ENCODE assay signal across 11 cellular contexts in genomic region chr1:89546082-89546889, GRCh38. TPM values are rescaled to one million over a fixed set of nuclear protein-coding genes. Genes with fewer than 3 reads are reported as not detected.
DNase-seq lines count a peak whose midpoint lies in the region; ATAC-seq and TF ChIP-seq lines count a peak whose summit lies in the region.
"Had no signal": no experiment of that assay in that cellular context is flagged by ENCODE, and none has a peak within 500 bp of the region (broad histone marks: within the 10 kb centered on the region; RNA-seq: fewer than 3 reads in every experiment).

No MANE protein-coding gene starts in this region.

- no peak overlapping the region for H3K4me3 Mint-ChIP-seq in activated naive CD4-positive, alpha-beta T cell treated with anti-CD3 and anti-CD28 coated beads for 36 hours
- H3K4me3 Mint-ChIP-seq in activated naive CD4-positive, alpha-beta T cell treated with anti-CD3 and anti-CD28 coated beads, Interleukin-2, amount 10 ng/mL, durations not matched to agents 7 days and 5 days, result no peak overlapping the region
- H3K4me3 Mint-ChIP-seq in T-helper 2 cell treated with Interferon-gamma antibody and Interleukin-4, amounts not matched to agents 5 μg/mL and 100 μg/mL, for 36 hours, result no peak overlapping the region
- H3K4me3 Mint-ChIP-seq in progenitor cell of endocrine pancreas (ENCODE audit: low read depth), result no peak overlapping the region

- no peaks in the 10 kb centered on the region for H3K9me3 Mint-ChIP-seq in activated naive CD4-positive, alpha-beta T cell treated with anti-CD3 and anti-CD28 coated beads for 36 hours
- H3K9me3 Mint-ChIP-seq in activated naive CD4-positive, alpha-beta T cell treated with anti-CD3 and anti-CD28 coated beads, Interleukin-2, amount 10 ng/mL, durations not matched to agents 7 days and 5 days, result peaks cover 2% of the 10 kb centered on the region
- no peaks in the 10 kb centered on the region for H3K9me3 Mint-ChIP-seq in T-helper 2 cell treated with Interferon-gamma antibody and Interleukin-4, amounts not matched to agents 5 μg/mL and 100 μg/mL, for 36 hours
- H3K9me3 Mint-ChIP-seq in progenitor cell of endocrine pancreas (ENCODE audit: low read depth), result no peaks in the 10 kb centered on the region

- TF ChIP-seq CTCF in progenitor cell of endocrine pancreas (IDR thresholded peaks at IDR 0.05; ENCODE audit: unreplicated experiment), result no peak

- peaks cover 0 to 5% (median 0%) of the 10 kb centered on the region in 5 donors for H3K36me3 ChIP-seq in subcutaneous abdominal adipose tissue (ENCODE audit: control insufficient read depth in 5 of 5, insufficient read depth in 5 of 5, low read length in 5 of 5)
- H3K36me3 ChIP-seq: SJSA1 had no signal

- H3K27me3 Mint-ChIP-seq in activated naive CD4-positive, alpha-beta T cell treated with anti-CD3 and anti-CD28 coated beads for 36 hours (ENCODE audit: low read depth), result no peaks in the 10 kb centered on the region
- no peaks in the 10 kb centered on the region for H3K27me3 Mint-ChIP-seq in activated naive CD4-positive, alpha-beta T cell treated with anti-CD3 and anti-CD28 coated beads, Interleukin-2, amount 10 ng/mL, durations not matched to agents 7 days and 5 days
- no peaks in the 10 kb centered on the region for H3K27me3 Mint-ChIP-seq in T-helper 2 cell treated with Interferon-gamma antibody and Interleukin-4, amounts not matched to agents 5 μg/mL and 100 μg/mL, for 36 hours (ENCODE audit: low read depth)
- H3K27me3 Mint-ChIP-seq in progenitor cell of endocrine pancreas, result no peaks in the 10 kb centered on the region

- no peak overlapping the region for H3K9ac ChIP-seq in subcutaneous abdominal adipose tissue (ENCODE audit: low read length in 5 of 5)

- CTCF ChIA-PET in activated naive CD4-positive, alpha-beta T cell treated with anti-CD3 and anti-CD28 coated beads for 36 hours (lab: Charles Lee), result interaction anchor here (0.6 to 1.4 kb wide), 9 partner anchors 19 to 175 kb away, joined by 3 to 5 read pairs (median 3); no protein-coding TSS in a partner anchor
- CTCF ChIA-PET in activated naive CD4-positive, alpha-beta T cell treated with anti-CD3 and anti-CD28 coated beads, Interleukin-2, amount 10 ng/mL, durations not matched to agents 7 days and 5 days (lab: Charles Lee), result no interaction called here

- H3K27me3 ChIP-seq in subcutaneous abdominal adipose tissue (ENCODE audit: control insufficient read depth in 5 of 5, insufficient read depth in 4 of 5, low read length in 5 of 5), result no peaks in the 10 kb centered on the region
- H3K27me3 ChIP-seq: SJSA1 had no signal

- no peak overlapping the region for H3K4me3 ChIP-seq in subcutaneous abdominal adipose tissue (ENCODE audit: low read depth in 1 of 5, low read length in 5 of 5)
- H3K4me3 ChIP-seq: SJSA1 had no signal

- peak overlapping the region; percentile 95 for H3K27ac Mint-ChIP-seq in activated naive CD4-positive, alpha-beta T cell treated with anti-CD3 and anti-CD28 coated beads for 36 hours
- H3K27ac Mint-ChIP-seq in activated naive CD4-positive, alpha-beta T cell treated with anti-CD3 and anti-CD28 coated beads, Interleukin-2, amount 10 ng/mL, durations not matched to agents 7 days and 5 days, result no peak overlapping the region
- peak overlapping the region; percentile 46 for H3K27ac Mint-ChIP-seq in T-helper 2 cell treated with Interferon-gamma antibody and Interleukin-4, amounts not matched to agents 5 μg/mL and 100 μg/mL, for 36 hours
- no peak overlapping the region for H3K27ac Mint-ChIP-seq in progenitor cell of endocrine pancreas

- intact Hi-C loops in activated naive CD4-positive, alpha-beta T cell treated with anti-CD3 and anti-CD28 coated beads for 36 hours (cut with micrococcal nuclease), result loop anchor here (2.0 to 5.0 kb wide), 4 partner anchors 274 to 499 kb away; partner anchors contain the start of gene GBP5

- H3K4me1 ChIP-seq in subcutaneous abdominal adipose tissue (ENCODE audit: control insufficient read depth in 5 of 5, insufficient read depth in 5 of 5, low read length in 5 of 5), result peaks cover 1 to 52% (median 33%) of the 10 kb centered on the region in 5 donors

- H3K4me1 Mint-ChIP-seq in activated naive CD4-positive, alpha-beta T cell treated with anti-CD3 and anti-CD28 coated beads for 36 hours (ENCODE audit: low read depth), result peaks cover 85% of the 10 kb centered on the region
- peaks cover 29% of the 10 kb centered on the region for H3K4me1 Mint-ChIP-seq in activated naive CD4-positive, alpha-beta T cell treated with anti-CD3 and anti-CD28 coated beads, Interleukin-2, amount 10 ng/mL, durations not matched to agents 7 days and 5 days
- peaks cover 52% of the 10 kb centered on the region for H3K4me1 Mint-ChIP-seq in T-helper 2 cell treated with Interferon-gamma antibody and Interleukin-4, amounts not matched to agents 5 μg/mL and 100 μg/mL, for 36 hours (ENCODE audit: low read depth)
- no peaks in the 10 kb centered on the region for H3K4me1 Mint-ChIP-seq in progenitor cell of endocrine pancreas (ENCODE audit: low read depth)

- ATAC-seq in HG03565 (IDR thresholded peaks at IDR 0.05; ENCODE audit: unreplicated experiment), result no peak
- no peak for ATAC-seq in GM21723 (IDR thresholded peaks at IDR 0.05; ENCODE audit: unreplicated experiment)

- peak overlapping the region; percentile 81 for H3K27ac ChIP-seq in subcutaneous abdominal adipose tissue (ENCODE audit: low read depth, low read length)
- H3K27ac ChIP-seq: C4-2B had no signal

- peak; percentile 47 for DNase-seq in activated naive CD4-positive, alpha-beta T cell treated with anti-CD3 and anti-CD28 coated beads for 36 hours
- DNase-seq in activated naive CD4-positive, alpha-beta T cell treated with anti-CD3 and anti-CD28 coated beads, Interleukin-2, amount 10 ng/mL, durations not matched to agents 7 days and 5 days, result no peak
- DNase-seq in T-helper 2 cell treated with Interferon-gamma antibody and Interleukin-4, amounts not matched to agents 5 μg/mL and 100 μg/mL, for 36 hours (ENCODE audit: low spot score), result no peak
- DNase-seq in fibroblast of gingiva (ENCODE audit: low read depth), result peak; percentile 29
- no peak for DNase-seq in progenitor cell of endocrine pancreas (ENCODE audit: low spot score, unreplicated experiment)
- DNase-seq: NCI-H1417 had no signal

- H3K36me3 Mint-ChIP-seq in activated naive CD4-positive, alpha-beta T cell treated with anti-CD3 and anti-CD28 coated beads for 36 hours (ENCODE audit: low read depth), result peaks cover 16% of the 10 kb centered on the region
- peaks cover 32% of the 10 kb centered on the region for H3K36me3 Mint-ChIP-seq in activated naive CD4-positive, alpha-beta T cell treated with anti-CD3 and anti-CD28 coated beads, Interleukin-2, amount 10 ng/mL, durations not matched to agents 7 days and 5 days
- peaks cover 16% of the 10 kb centered on the region for H3K36me3 Mint-ChIP-seq in T-helper 2 cell treated with Interferon-gamma antibody and Interleukin-4, amounts not matched to agents 5 μg/mL and 100 μg/mL, for 36 hours (ENCODE audit: low read depth)
- H3K36me3 Mint-ChIP-seq in progenitor cell of endocrine pancreas (ENCODE audit: insufficient read depth), result no peaks in the 10 kb centered on the region

- no peaks in the 10 kb centered on the region for H3K9me3 ChIP-seq in subcutaneous abdominal adipose tissue (ENCODE audit: control insufficient read depth in 5 of 5, low read length in 5 of 5)
- H3K9me3 ChIP-seq: SJSA1 had no signal

RNA-seq across cellular contexts. Expression of gene LRRC8B, which starts 21.7 kb away (rescaled TPM):
- total RNA-seq in activated naive CD4-positive, alpha-beta T cell treated with anti-CD3 and anti-CD28 coated beads for 36 hours, result 10 to 100 TPM; 18.0 to 20.4 TPM
- 22.2 and 23.0 TPM in 2 replicates for total RNA-seq in progenitor cell of endocrine pancreas

Comparison
In these comparisons a context has a peak if more than half of its experiments do, and no peak if none do; other contexts are left out.
1. DNase-seq: peak in activated naive CD4-positive, alpha-beta T cell treated with anti-CD3 and anti-CD28 coated beads for 36 hours (single experiment) and fibroblast of gingiva (single experiment); none in activated naive CD4-positive, alpha-beta T cell treated with anti-CD3 and anti-CD28 coated beads, Interleukin-2, amount 10 ng/mL, durations not matched to agents 7 days and 5 days (single experiment), T-helper 2 cell treated with Interferon-gamma antibody and Interleukin-4, amounts not matched to agents 5 μg/mL and 100 μg/mL, for 36 hours (single experiment) and progenitor cell of endocrine pancreas (single experiment).
2. H3K27ac Mint-ChIP-seq: peak in activated naive CD4-positive, alpha-beta T cell treated with anti-CD3 and anti-CD28 coated beads for 36 hours (single experiment) and T-helper 2 cell treated with Interferon-gamma antibody and Interleukin-4, amounts not matched to agents 5 μg/mL and 100 μg/mL, for 36 hours (single experiment); none in activated naive CD4-positive, alpha-beta T cell treated with anti-CD3 and anti-CD28 coated beads, Interleukin-2, amount 10 ng/mL, durations not matched to agents 7 days and 5 days (single experiment) and progenitor cell of endocrine pancreas (single experiment).